Comparison of ENCODE assay signal across 15 cellular contexts in the genomic region with DNA sequence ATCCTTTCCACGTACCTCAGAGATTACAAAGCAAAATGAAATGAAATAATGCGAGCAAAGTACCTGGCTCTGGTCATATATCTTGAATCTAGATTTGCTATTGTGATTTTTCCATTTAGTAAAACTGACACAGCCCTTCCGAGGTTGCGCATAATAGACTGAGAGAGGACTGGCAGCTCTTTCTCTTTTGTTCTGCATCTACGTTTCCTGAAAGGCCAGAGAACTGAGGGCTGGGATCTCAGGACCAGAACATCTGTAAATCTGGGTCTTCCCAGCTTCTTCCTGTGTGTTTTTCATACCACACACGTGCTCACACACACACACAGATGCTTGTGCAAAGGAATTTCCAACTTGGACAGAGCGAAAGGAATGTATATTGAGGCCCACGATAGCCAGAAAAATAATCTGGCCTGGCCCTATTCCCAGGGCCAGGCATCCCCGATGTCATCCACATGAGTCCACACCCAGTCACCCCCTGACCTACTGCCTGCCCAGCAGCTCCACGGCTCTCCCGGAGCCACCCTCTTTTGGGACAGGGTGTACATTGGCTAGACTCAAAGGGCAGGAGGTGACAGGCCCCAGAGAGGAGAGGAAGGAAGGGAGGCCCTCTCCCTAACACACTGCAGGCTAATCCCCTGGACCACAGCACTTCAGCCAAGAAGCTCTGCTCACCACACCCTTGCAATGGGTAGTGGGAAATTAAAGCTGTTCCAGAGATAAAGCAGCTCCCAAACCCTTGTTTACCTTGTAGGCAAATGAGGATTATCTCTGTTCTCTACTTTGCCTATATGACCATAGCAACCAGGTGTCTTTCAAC. TPM values are rescaled to one million over a fixed set of nuclear protein-coding genes. Genes with fewer than 3 reads are reported as not detected.
DNase-seq lines count a peak whose midpoint lies in the region; ATAC-seq and TF ChIP-seq lines count a peak whose summit lies in the region.
"Had no signal": no experiment of that assay in that cellular context is flagged by ENCODE, and none has a peak within 500 bp of the region (broad histone marks: within the 10 kb centered on the region; RNA-seq: fewer than 3 reads in every experiment).

No MANE protein-coding gene starts in this region.

- H3K36me3 Mint-ChIP-seq in osteocyte (ENCODE audit: unreplicated experiment): peaks cover 6% of the 10 kb centered on the region
- H3K36me3 Mint-ChIP-seq: stimulated activated effector memory CD8-positive, alpha-beta T cell treated with anti-CD3 and anti-CD28 coated beads, Interleukin-12 subunit alpha, Interleukin-12 subunit beta, amount 100 ng/mL, for 72 hours had no signal

- H3K27ac Mint-ChIP-seq in osteocyte (ENCODE audit: unreplicated experiment): peak overlapping the region; percentile 70
- H3K27ac Mint-ChIP-seq: dendritic cell treated with granulocyte-macrophage colony-stimulating factor and Interleukin-4, amounts not matched to agents 40 ng/mL and 50 ng/mL, for 4 days; stimulated activated effector memory CD8-positive, alpha-beta T cell treated with anti-CD3 and anti-CD28 coated beads, Interleukin-12 subunit alpha, Interleukin-12 subunit beta, amount 100 ng/mL, for 72 hours had no signal

- H3K9me3 Mint-ChIP-seq in osteocyte (ENCODE audit: unreplicated experiment): no peaks in the 10 kb centered on the region
- H3K9me3 Mint-ChIP-seq: dendritic cell treated with granulocyte-macrophage colony-stimulating factor and Interleukin-4, amounts not matched to agents 40 ng/mL and 50 ng/mL, for 4 days; stimulated activated effector memory CD8-positive, alpha-beta T cell treated with anti-CD3 and anti-CD28 coated beads, Interleukin-12 subunit alpha, Interleukin-12 subunit beta, amount 100 ng/mL, for 72 hours had no signal

- peaks cover 10% of the 10 kb centered on the region for H3K4me1 Mint-ChIP-seq in osteocyte (ENCODE audit: unreplicated experiment)

- H3K4me3 Mint-ChIP-seq in osteocyte (ENCODE audit: unreplicated experiment): no peak overlapping the region
- H3K4me3 Mint-ChIP-seq: dendritic cell treated with granulocyte-macrophage colony-stimulating factor and Interleukin-4, amounts not matched to agents 40 ng/mL and 50 ng/mL, for 4 days; stimulated activated effector memory CD8-positive, alpha-beta T cell treated with anti-CD3 and anti-CD28 coated beads, Interleukin-12 subunit alpha, Interleukin-12 subunit beta, amount 100 ng/mL, for 72 hours had no signal

- H3K4me3 ChIP-seq in fibroblast of villous mesenchyme (ENCODE audit: low read depth, low read length): no peak overlapping the region
- H3K4me3 ChIP-seq: BLaER1 treated with 17β-estradiol and CSF1 and Interleukin-3, amounts not matched to agents 10 nM and 100 nM; HAP-1 had no signal

- DNase-seq in AG20443 (ENCODE audit: low spot score) (peak; percentile 51), UCSD-AML1 (lab: John Stamatoyannopoulos, UW; ENCODE audit: unreplicated experiment) (peak; percentile 21), fibroblast of villous mesenchyme (ENCODE audit: low read depth) (peak; percentile 65), osteocyte (ENCODE audit: extremely low spot score, unreplicated experiment) (no peak), T1000 (lab: John Stamatoyannopoulos, UW) (no peak), omental fat pad (ENCODE audit: low spot score) (no peak)
- no peak for DNase-seq in stimulated activated CD4-positive, alpha-beta T cell treated with anti-CD3 and anti-CD28 coated beads, Interleukin-12 subunit alpha, Interleukin-12 subunit beta, amount 100 ng/mL, for 4 hours
- DNase-seq: activated CD4-positive, alpha-beta T cell treated with anti-CD3 and anti-CD28 coated beads for 4 hours; NCI-H446 treated with DMSO at 0.1 percent for 48 hours; SHP77 treated with DMSO at 0.1 percent for 48 hours had no signal

- TF ChIP-seq CTCF in fibroblast of villous mesenchyme (IDR thresholded peaks at IDR 0.05; ENCODE audit: insufficient read depth, low read depth, low read length) (no peak), osteocyte (IDR thresholded peaks at IDR 0.05) (no peak), omental fat pad (IDR thresholded peaks at IDR 0.05) (no peak)

- H3K27me3 Mint-ChIP-seq in osteocyte (ENCODE audit: unreplicated experiment): no peaks in the 10 kb centered on the region
- H3K27me3 Mint-ChIP-seq: dendritic cell treated with granulocyte-macrophage colony-stimulating factor and Interleukin-4, amounts not matched to agents 40 ng/mL and 50 ng/mL, for 4 days had no signal

- ATAC-seq in HG02798 (IDR thresholded peaks at IDR 0.05; ENCODE audit: poor library complexity, unreplicated experiment) (no peak), omental fat pad (ENCODE audit: low FRiP score) (no peak)
- ATAC-seq: stimulated activated effector memory CD8-positive, alpha-beta T cell treated with anti-CD3 and anti-CD28 coated beads, Interleukin-12 subunit alpha, Interleukin-12 subunit beta, amount 100 ng/mL, for 72 hours had no signal

RNA-seq across cellular contexts. Expression of gene NOL11, which starts 41.8 kb away (rescaled TPM):
- total RNA-seq in fibroblast of villous mesenchyme: 37.7 and 57.4 TPM in 2 replicates
- total RNA-seq in osteocyte: 30.1 and 32.2 TPM in 2 replicates
- 10 to 100 TPM; 22.1 to 44.2 (median 28.2) TPM for total RNA-seq in omental fat pad

Comparison
In these comparisons a context has a peak if more than half of its experiments do, and no peak if none do; other contexts are left out.
1. DNase-seq: peak in AG20443 (single experiment), UCSD-AML1 (single experiment) and fibroblast of villous mesenchyme (single experiment); none in osteocyte (single experiment), T1000 (single experiment), stimulated activated CD4-positive, alpha-beta T cell treated with anti-CD3 and anti-CD28 coated beads, Interleukin-12 subunit alpha, Interleukin-12 subunit beta, amount 100 ng/mL, for 4 hours (single experiment) and omental fat pad (single experiment).